23 cellular contexts compared by ENCODE assay signal in genomic region chr11:29985248-29985647, GRCh38. TPM values are rescaled to one million over a fixed set of nuclear protein-coding genes. Genes with fewer than 3 reads are reported as not detected.
"Had no signal": no experiment of that assay in that cellular context is flagged by ENCODE, and none has a peak within 500 bp of the region (broad histone marks: within the 10 kb centered on the region; RNA-seq: fewer than 3 reads in every experiment).

No MANE protein-coding gene starts in this region.

- H3K4me3 ChIP-seq: body of pancreas, prostate gland, right lobe of liver, smooth muscle cell, stomach, vagina had no signal

- H3K36me3 ChIP-seq: prostate gland, right lobe of liver, stomach, vagina had no signal

- DNase-seq: activated CD4-positive, alpha-beta memory T cell treated with anti-CD3 and anti-CD28 coated beads for 36 hours; activated CD4-positive, alpha-beta T cell treated with anti-CD3 and anti-CD28 coated beads for 36 hours; activated CD8-positive, alpha-beta memory T cell treated with anti-CD3 and anti-CD28 coated beads, Interleukin-2, amount 10 ng/mL, durations not matched to agents 7 days and 5 days; activated naive CD4-positive, alpha-beta T cell treated with Interleukin-2 at 50 U/mL for 16 hours; body of pancreas; caudate nucleus; effector memory CD8-positive, alpha-beta T cell; foreskin keratinocyte; glutamatergic neuron; mesenchymal stem cell; naive thymus-derived CD8-positive, alpha-beta T cell; right lobe of liver; stimulated activated CD4-positive, alpha-beta T cell treated with anti-CD3 and anti-CD28 coated beads, Interleukin-4, amount 100 ng/mL, for 1 hour; stomach; trophoblast cell had no signal

- ATAC-seq: activated CD4-positive, alpha-beta T cell treated with anti-CD3 and anti-CD28 coated beads for 36 hours; activated CD8-positive, alpha-beta memory T cell treated with anti-CD3 and anti-CD28 coated beads, Interleukin-2, amount 10 ng/mL, durations not matched to agents 7 days and 5 days; body of pancreas; effector memory CD8-positive, alpha-beta T cell; foreskin keratinocyte; naive thymus-derived CD8-positive, alpha-beta T cell; right lobe of liver; WTC11 had no signal

- H3K4me1 ChIP-seq: body of pancreas, foreskin keratinocyte, prostate gland, right lobe of liver, stomach, vagina had no signal

- H3K9me3 ChIP-seq: body of pancreas, prostate gland, right lobe of liver, stomach, vagina had no signal

RNA-seq across cellular contexts. Expression of gene KCNA4, which starts 31.6 kb away (rescaled TPM):
- total RNA-seq: activated CD4-positive, alpha-beta memory T cell treated with anti-CD3 and anti-CD28 coated beads for 36 hours; activated CD4-positive, alpha-beta T cell treated with anti-CD3 and anti-CD28 coated beads for 36 hours; activated CD8-positive, alpha-beta memory T cell treated with anti-CD3 and anti-CD28 coated beads, Interleukin-2, amount 10 ng/mL, durations not matched to agents 7 days and 5 days; dermis microvascular lymphatic vessel endothelial cell; foreskin keratinocyte; kidney epithelial cell; naive thymus-derived CD8-positive, alpha-beta T cell; osteocyte; right lobe of liver; smooth muscle cell; T-helper 2 cell treated with Interferon-gamma antibody and Interleukin-4, amounts not matched to agents 100 ng/mL and 5 ng/mL, for 36 hours; vagina; WTC11 had no signal
